Comparison of ENCODE assay signal across 13 cellular contexts in the genomic region with DNA sequence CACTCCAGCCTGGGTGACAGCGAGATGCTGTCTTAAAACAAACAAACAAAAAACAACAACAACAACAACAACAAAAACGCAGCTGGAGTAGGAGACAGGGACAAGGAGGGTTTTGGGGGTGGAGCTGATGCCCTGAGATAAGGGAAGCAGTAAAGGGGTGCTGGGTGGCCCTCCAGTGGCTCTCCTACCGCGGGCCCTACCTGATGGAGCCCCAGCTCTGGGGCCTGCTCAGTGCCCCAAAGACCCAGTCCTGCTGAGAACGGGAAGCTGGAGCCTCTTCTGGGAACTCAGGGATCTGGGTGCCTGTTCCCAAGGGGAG. TPM values are rescaled to one million over a fixed set of nuclear protein-coding genes. Genes with fewer than 3 reads are reported as not detected.
A peak's percentile ranks its signal among the peaks of the same experiment; 100 is the strongest.
DNase-seq lines count a peak whose midpoint lies in the region; ATAC-seq, FAIRE-seq and TF ChIP-seq lines count a peak whose summit lies in the region.
"Had no signal": no experiment of that assay in that cellular context is flagged by ENCODE, and none has a peak within 500 bp of the region (broad histone marks: within the 10 kb centered on the region; RNA-seq: fewer than 3 reads in every experiment).

No MANE protein-coding gene starts in this region.

- no peak overlapping the region for H3K27ac ChIP-seq in left ventricle myocardium inferior (replicated peaks)
- no peak overlapping the region for H3K27ac ChIP-seq in endothelial cell of umbilical vein (ENCODE audit: insufficient read depth, low read depth, low read length)
- H3K27ac ChIP-seq in aorta (ENCODE audit: low read depth in 1 of 2, low read length in 2 of 2): no peak overlapping the region

- ATAC-seq in aorta (ENCODE audit: low FRiP score) (peak; percentile 22), HG03457 (IDR thresholded peaks at IDR 0.05; ENCODE audit: unreplicated experiment) (no peak), HG03025 (IDR thresholded peaks at IDR 0.05; ENCODE audit: low FRiP score, unreplicated experiment) (no peak)

- H3K36me3 ChIP-seq in left ventricle myocardium inferior (no peaks in the 10 kb centered on the region), endothelial cell of umbilical vein (ENCODE audit: control insufficient read depth in 2 of 2, extremely low read depth in 1 of 2, insufficient read depth in 2 of 2, low read length in 2 of 2) (no peaks in the 10 kb centered on the region), aorta (ENCODE audit: control insufficient read depth in 1 of 2, insufficient read depth in 2 of 2, low read length in 1 of 2) (no peaks in the 10 kb centered on the region)

- peaks cover 92% of the 10 kb centered on the region for H3K27me3 Mint-ChIP-seq in nephron (ENCODE audit: low read depth)

- H3K27me3 ChIP-seq in left ventricle myocardium inferior (ENCODE audit: low read depth): peaks cover 59% of the 10 kb centered on the region
- H3K27me3 ChIP-seq in endothelial cell of umbilical vein (ENCODE audit: control insufficient read depth in 2 of 2, insufficient read depth in 2 of 2, low read length in 2 of 2): peaks cover 16% of the 10 kb centered on the region in 2 experiments
- H3K27me3 ChIP-seq in aorta (ENCODE audit: control insufficient read depth in 1 of 2, insufficient read depth in 2 of 2, low read length in 1 of 2): no peaks in the 10 kb centered on the region

- WGBS in aorta, 2 donors: 20 to 26% methylated on average over 5 of the region's 5 CpGs

- peak overlapping the region; percentile 60 to 66 (median 65) for H3K4me3 Mint-ChIP-seq in nephron
- H3K4me3 Mint-ChIP-seq: natural killer cell treated with Interleukin-12 subunit alpha and Interleukin-12 subunit beta and Interleukin-15 and Interleukin-18, amount 100 ng/mL, for 72 hours; T-helper 2 cell treated with Interferon-gamma antibody and Interleukin-4, amounts not matched to agents 5 μg/mL and 100 μg/mL, for 36 hours had no signal

- TF ChIP-seq POLR2A in endothelial cell of umbilical vein (IDR thresholded peaks at IDR 0.05; ENCODE audit: low read depth, low read length): no peak

- dilution Hi-C loops in endothelial cell of umbilical vein (cut with MboI; ENCODE audit: extremely low pct_ligation_motif_present, low sequenced_read_pairs): no loop called here

- intact Hi-C loops in left ventricle myocardium inferior (cut with micrococcal nuclease): no loop called here
- intact Hi-C loops in cardiac septum (cut with DNase I): no loop called here
- intact Hi-C loops in endothelial cell of umbilical vein (cut with micrococcal nuclease): no loop called here
- intact Hi-C loops in aorta (cut with DNase I): no loop called here

- H3K79me2 ChIP-seq in endothelial cell of umbilical vein (ENCODE audit: control insufficient read depth, insufficient read depth, low read length): no peaks in the 10 kb centered on the region

- no peaks in the 10 kb centered on the region for H3K9me3 ChIP-seq in left ventricle myocardium inferior (replicated peaks)
- no peaks in the 10 kb centered on the region for H3K9me3 ChIP-seq in endothelial cell of umbilical vein (replicated peaks; ENCODE audit: control insufficient read depth, insufficient read depth, low read length)
- no peaks in the 10 kb centered on the region for H3K9me3 ChIP-seq in aorta (ENCODE audit: control insufficient read depth, low read length)

- H3K4me1 Mint-ChIP-seq in nephron: peaks cover 5% of the 10 kb centered on the region
- H3K4me1 Mint-ChIP-seq: immature natural killer cell had no signal

- H3K27ac Mint-ChIP-seq in nephron: no peak overlapping the region
- H3K27ac Mint-ChIP-seq: immature natural killer cell; natural killer cell treated with Interleukin-12 subunit alpha and Interleukin-12 subunit beta and Interleukin-15 and Interleukin-18, amount 100 ng/mL, for 72 hours; T-helper 2 cell treated with Interferon-gamma antibody and Interleukin-4, amounts not matched to agents 5 μg/mL and 100 μg/mL, for 36 hours had no signal

- no peak overlapping the region for H3K9ac ChIP-seq in endothelial cell of umbilical vein (replicated peaks; ENCODE audit: extremely low read depth, insufficient read depth, low read length)

- FAIRE-seq in endothelial cell of umbilical vein (lab: Jason Lieb, UNC): no peak

- POLR2A ChIA-PET in endothelial cell of umbilical vein (lab: Charles Lee) (no interaction called here), HEK293T (lab: Yijun Ruan, JAX) (interaction anchor here (0.6 to 1.8 kb wide), 13 partner anchors 8 to 83 kb away, joined by 3 to 16 read pairs (median 3); a partner anchor contains a TSS)

- TF ChIP-seq CTCF in left ventricle myocardium inferior (IDR thresholded peaks at IDR 0.05; ENCODE audit: borderline replicate concordance) (no peak), endothelial cell of umbilical vein (IDR thresholded peaks at IDR 0.05; ENCODE audit: extremely low read depth in 1 of 2, insufficient read depth in 1 of 2, low read depth in 1 of 2, low read length in 2 of 2) (no peak), nephron (IDR thresholded peaks at IDR 0.05; ENCODE audit: unreplicated experiment in 3 of 3) (no peak)

- DNase-seq in left ventricle myocardium inferior: no peak
- no peak for DNase-seq in cardiac septum (ENCODE audit: low spot score)
- no peak for DNase-seq in endothelial cell of umbilical vein (ENCODE audit: low read depth, low spot score)
- DNase-seq in aorta: no peak
- DNase-seq in HEK293T (ENCODE audit: extremely low spot score): no peak
- DNase-seq: immature natural killer cell, NCI-H1436 had no signal

- BruUV-seq in endothelial cell of umbilical vein (replicated peaks; lab: Mats Ljungman, UMichigan): no TSS peak

- H3K36me3 Mint-ChIP-seq in nephron (ENCODE audit: low read depth): no peaks in the 10 kb centered on the region
- H3K36me3 Mint-ChIP-seq: immature natural killer cell; natural killer cell treated with Interleukin-12 subunit alpha and Interleukin-12 subunit beta and Interleukin-15 and Interleukin-18, amount 100 ng/mL, for 72 hours had no signal

- peak overlapping the region; percentile 37 for H3K4me2 ChIP-seq in endothelial cell of umbilical vein (ENCODE audit: insufficient read depth, low read length)

- no peaks in the 10 kb centered on the region for H4K20me1 ChIP-seq in endothelial cell of umbilical vein (replicated peaks; ENCODE audit: control insufficient read depth, extremely low read depth, insufficient read depth, low read length)

- no peaks in the 10 kb centered on the region for H3K9me1 ChIP-seq in endothelial cell of umbilical vein (replicated peaks; ENCODE audit: control insufficient read depth, extremely low read depth, insufficient read depth, low read length)

- H2AFZ ChIP-seq in endothelial cell of umbilical vein (ENCODE audit: low read depth, low read length): peak overlapping the region; percentile 35

- H3K9me3 Mint-ChIP-seq in nephron: no peaks in the 10 kb centered on the region
- H3K9me3 Mint-ChIP-seq: immature natural killer cell; natural killer cell treated with Interleukin-12 subunit alpha and Interleukin-12 subunit beta and Interleukin-15 and Interleukin-18, amount 100 ng/mL, for 72 hours; T-helper 2 cell treated with Interferon-gamma antibody and Interleukin-4, amounts not matched to agents 5 μg/mL and 100 μg/mL, for 36 hours had no signal

- CTCF ChIA-PET in endothelial cell of umbilical vein (lab: Charles Lee): interaction anchor here (0.6 to 2.7 kb wide), 8 partner anchors 9 to 59 kb away, joined by 3 to 14 read pairs (median 4); no protein-coding TSS in a partner anchor
- CTCF ChIA-PET in HEK293T (lab: Yijun Ruan, JAX): interaction anchor here (1.0 to 3.4 kb wide), 8 partner anchors 9 to 45 kb away, joined by 3 to 20 read pairs (median 4); no protein-coding TSS in a partner anchor

- H3K4me1 ChIP-seq in left ventricle myocardium inferior (peaks cover 32% of the 10 kb centered on the region), endothelial cell of umbilical vein (ENCODE audit: control insufficient read depth, extremely low read depth, insufficient read depth, low read length) (peaks cover 4% of the 10 kb centered on the region), aorta (ENCODE audit: control insufficient read depth in 1 of 2, insufficient read depth in 2 of 2, low read length in 2 of 2) (no peaks in the 10 kb centered on the region)

- H3K4me3 ChIP-seq in left ventricle myocardium inferior (peak overlapping the region; percentile 68), endothelial cell of umbilical vein (replicated peaks in 1 of 3; ENCODE audit: insufficient read depth in 1 of 3, low read depth in 1 of 3, low read length in 3 of 3) (no peak overlapping the region), aorta (ENCODE audit: low read length in 2 of 2) (no peak overlapping the region)

RNA-seq across cellular contexts. Expression of a gene that starts 21.3 kb away (rescaled TPM):
- total RNA-seq in left ventricle myocardium inferior (0.11 TPM), cardiac septum (0.51 TPM), endothelial cell of umbilical vein (5.8 and 6.1 TPM in 2 replicates), aorta (1 to 10 TPM in 1 of 2 donors, under 1 TPM in 1; 0.94 to 1.3 TPM)
- polyA plus RNA-seq in endothelial cell of umbilical vein (3.3 and 3.7 TPM in 2 replicates), aorta (1 to 10 TPM in 1 of 2 donors, under 1 TPM in 1; 0.33 to 6.0 TPM)
- 2.1 and 2.4 TPM in 2 replicates for polyA plus RNA-seq in endothelial cell of umbilical vein (2011; cell fraction: cytosol; rRNA removed)
- 1.8 and 1.9 TPM in 2 replicates for polyA plus RNA-seq in endothelial cell of umbilical vein (2011; cell fraction: nucleus; rRNA removed)
- polyA plus RNA-seq in endothelial cell of umbilical vein (2012): 1.3 and 1.7 TPM in 2 replicates
- polyA minus RNA-seq in endothelial cell of umbilical vein: 1.3 and 1.8 TPM in 2 replicates
- 0.92 TPM for polyA minus RNA-seq in endothelial cell of umbilical vein (2011; cell fraction: cytosol; rRNA and poly(A)+ RNA removed)
- 0.96 and 1.9 TPM in 2 replicates for polyA minus RNA-seq in endothelial cell of umbilical vein (2011; cell fraction: nucleus; rRNA and poly(A)+ RNA removed)

RNA-seq across cellular contexts. Expression of a gene that starts 29.4 kb away (rescaled TPM):
- total RNA-seq in left ventricle myocardium inferior: not detected
- not detected for total RNA-seq in cardiac septum
- total RNA-seq in endothelial cell of umbilical vein: not detected in 2 replicates
- 0.14 TPM in 1 of 2 replicates, not detected in the other for polyA plus RNA-seq in endothelial cell of umbilical vein
- polyA plus RNA-seq in endothelial cell of umbilical vein (2011; cell fraction: cytosol; rRNA removed): not detected in 2 replicates
- polyA plus RNA-seq in endothelial cell of umbilical vein (2011; cell fraction: nucleus; rRNA removed): not detected in 2 replicates
- not detected in 2 replicates for polyA plus RNA-seq in endothelial cell of umbilical vein (2012)
- not detected in 2 replicates for polyA minus RNA-seq in endothelial cell of umbilical vein
- polyA minus RNA-seq in endothelial cell of umbilical vein (2011; cell fraction: cytosol; rRNA and poly(A)+ RNA removed): not detected
- polyA minus RNA-seq in endothelial cell of umbilical vein (2011; cell fraction: nucleus; rRNA and poly(A)+ RNA removed): not detected in 2 replicates
- not detected for total RNA-seq in aorta
- 1 to 10 TPM in 1 of 2 donors, under 1 TPM in 1; 0.20 to 1.1 TPM for polyA plus RNA-seq in aorta
- total RNA-seq: natural killer cell treated with Interleukin-12 subunit alpha and Interleukin-12 subunit beta and Interleukin-15 and Interleukin-18, amount 100 ng/mL, for 72 hours had no signal
- polyA plus RNA-seq: immature natural killer cell had no signal

RNA-seq across cellular contexts. Expression of a gene that starts 31.6 kb away (rescaled TPM):
- 18.3 TPM for total RNA-seq in left ventricle myocardium inferior
- total RNA-seq in cardiac septum: 12.4 TPM
- total RNA-seq in endothelial cell of umbilical vein: 29.4 and 30.4 TPM in 2 replicates
- 60.2 and 61.6 TPM in 2 replicates for polyA plus RNA-seq in endothelial cell of umbilical vein
- polyA plus RNA-seq in endothelial cell of umbilical vein (2011; cell fraction: cytosol; rRNA removed): 38.8 and 43.5 TPM in 2 replicates
- polyA plus RNA-seq in endothelial cell of umbilical vein (2011; cell fraction: nucleus; rRNA removed): 17.7 and 18.3 TPM in 2 replicates
- polyA plus RNA-seq in endothelial cell of umbilical vein (2012): 25.0 and 34.0 TPM in 2 replicates
- 41.6 and 43.0 TPM in 2 replicates for polyA minus RNA-seq in endothelial cell of umbilical vein
- polyA minus RNA-seq in endothelial cell of umbilical vein (2011; cell fraction: cytosol; rRNA and poly(A)+ RNA removed): 20.9 TPM
- polyA minus RNA-seq in endothelial cell of umbilical vein (2011; cell fraction: nucleus; rRNA and poly(A)+ RNA removed): 7.6 and 10.1 TPM in 2 replicates
- 10 to 100 TPM; 15.2 to 16.7 TPM for total RNA-seq in aorta
- polyA plus RNA-seq in aorta: 10 to 100 TPM; 21.5 to 25.0 TPM

RNA-seq across cellular contexts. Expression of a gene that starts 40.9 kb away (rescaled TPM):
- total RNA-seq in left ventricle myocardium inferior: not detected
- not detected for total RNA-seq in cardiac septum
- total RNA-seq in endothelial cell of umbilical vein: not detected in 2 replicates
- not detected in 2 replicates for polyA plus RNA-seq in endothelial cell of umbilical vein
- not detected in 2 replicates for polyA plus RNA-seq in endothelial cell of umbilical vein (2011; cell fraction: cytosol; rRNA removed)
- not detected in 2 replicates for polyA plus RNA-seq in endothelial cell of umbilical vein (2011; cell fraction: nucleus; rRNA removed)
- polyA plus RNA-seq in endothelial cell of umbilical vein (2012): not detected in 2 replicates
- not detected in 2 replicates for polyA minus RNA-seq in endothelial cell of umbilical vein
- polyA minus RNA-seq in endothelial cell of umbilical vein (2011; cell fraction: cytosol; rRNA and poly(A)+ RNA removed): not detected
- polyA minus RNA-seq in endothelial cell of umbilical vein (2011; cell fraction: nucleus; rRNA and poly(A)+ RNA removed): not detected in 2 replicates
- total RNA-seq in aorta: not detected
- not detected for polyA plus RNA-seq in aorta
- total RNA-seq: H4; natural killer cell treated with Interleukin-12 subunit alpha and Interleukin-12 subunit beta and Interleukin-15 and Interleukin-18, amount 100 ng/mL, for 72 hours had no signal
- polyA plus RNA-seq: immature natural killer cell had no signal
